16 cellular contexts compared by ENCODE assay signal in the genomic region with DNA sequence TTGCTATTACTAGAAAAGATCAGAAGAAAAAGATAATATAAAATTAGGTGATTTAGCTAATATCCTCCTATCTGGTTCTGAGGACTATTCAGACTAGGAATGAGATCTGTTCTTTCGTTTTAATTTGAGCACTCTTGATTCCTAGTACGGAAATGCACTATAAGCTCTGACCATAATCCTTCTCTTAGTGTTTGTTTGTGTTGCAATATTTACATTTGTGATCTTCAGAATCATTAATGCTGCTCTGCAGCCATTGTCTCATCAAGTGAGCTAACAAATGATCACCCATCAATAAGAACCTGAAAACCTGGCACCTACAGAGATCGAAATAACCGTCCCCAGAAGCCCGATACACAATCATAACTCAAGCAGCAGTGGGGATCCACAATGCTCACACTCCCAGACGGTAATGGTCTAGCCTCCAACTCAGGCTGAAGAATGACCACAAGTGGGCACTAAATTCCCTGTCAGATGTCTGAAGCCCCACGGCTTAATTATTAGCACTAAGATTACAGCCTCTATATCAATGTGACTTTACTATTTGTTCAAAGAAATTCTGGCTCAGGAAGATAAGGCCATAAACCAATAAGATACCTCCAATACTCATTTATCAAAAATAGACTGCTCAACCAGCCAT.
DNase-seq lines count a peak whose midpoint lies in the region; ATAC-seq and TF ChIP-seq lines count a peak whose summit lies in the region.
"Had no signal": no experiment of that assay in that cellular context is flagged by ENCODE, and none has a peak within 500 bp of the region (broad histone marks: within the 10 kb centered on the region; RNA-seq: fewer than 3 reads in every experiment).

No MANE protein-coding gene starts in this region.

- no peak for TF ChIP-seq POLR2A in Peyer's patch (IDR thresholded peaks at IDR 0.05)

- no peaks in the 10 kb centered on the region for H3K27me3 ChIP-seq in GM06990 (replicated peaks; ENCODE audit: control insufficient read depth, insufficient read depth, low read length)
- no peaks in the 10 kb centered on the region for H3K27me3 ChIP-seq in Peyer's patch
- H3K27me3 ChIP-seq: cardiac muscle cell had no signal

- H3K27ac Mint-ChIP-seq in T-helper 17 cell, result no peak overlapping the region
- H3K27ac Mint-ChIP-seq: activated naive CD8-positive, alpha-beta T cell treated with anti-CD3 and anti-CD28 coated beads, Interleukin-2, amount 10 ng/mL, durations not matched to agents 7 days and 5 days; activated T-cell treated with anti-CD3 and anti-CD28 coated beads, Interleukin-2, amount 50 U/mL, for 24 hours had no signal

- H3K4me1 ChIP-seq in Peyer's patch, result peaks cover 0 to 10% (median 0%) of the 10 kb centered on the region in 4 donors
- H3K4me1 ChIP-seq: gastroesophageal sphincter had no signal

- DNase-seq in GM06990 (ENCODE audit: extremely low read depth, insufficient read length), result no peak
- peak; percentile 44 for DNase-seq in NCI-H82 (lab: John Stamatoyannopoulos, UW)
- peak; percentile 2 for DNase-seq in fibroblast of mammary gland (ENCODE audit: low read depth)
- DNase-seq in Peyer's patch, result no peak
- DNase-seq in T-helper 17 cell, result no peak
- no peak for DNase-seq in NCI-H128 (lab: John Stamatoyannopoulos, UW; ENCODE audit: unreplicated experiment)
- DNase-seq: activated naive CD8-positive, alpha-beta T cell treated with anti-CD3 and anti-CD28 coated beads, Interleukin-2, amount 10 ng/mL, durations not matched to agents 7 days and 5 days; activated T-cell treated with anti-CD3 and anti-CD28 coated beads, Interleukin-2, amount 50 U/mL, for 24 hours; NCI-H446; T1000 had no signal

- ATAC-seq in GM21825 (IDR thresholded peaks at IDR 0.05; ENCODE audit: unreplicated experiment), result no peak
- no peak for ATAC-seq in T-helper 17 cell
- ATAC-seq: gastroesophageal sphincter had no signal

- H3K27me3 Mint-ChIP-seq in T-helper 17 cell, result peaks cover 55% of the 10 kb centered on the region

- H3K4me3 Mint-ChIP-seq in T-helper 17 cell, result no peak overlapping the region
- H3K4me3 Mint-ChIP-seq: activated naive CD8-positive, alpha-beta T cell treated with anti-CD3 and anti-CD28 coated beads, Interleukin-2, amount 10 ng/mL, durations not matched to agents 7 days and 5 days; activated T-cell treated with anti-CD3 and anti-CD28 coated beads, Interleukin-2, amount 50 U/mL, for 24 hours; mesothelial cell of epicardium had no signal

- H3K27ac ChIP-seq in 22Rv1, result no peak overlapping the region
- H3K27ac ChIP-seq in Peyer's patch, result no peak overlapping the region
- H3K27ac ChIP-seq: cardiac muscle cell, gastroesophageal sphincter, RWPE1 had no signal

- H3K36me3 ChIP-seq in GM06990 (ENCODE audit: control insufficient read depth, insufficient read depth, low read length) (no peaks in the 10 kb centered on the region), Peyer's patch (no peaks in the 10 kb centered on the region)
- H3K36me3 ChIP-seq: cardiac muscle cell, gastroesophageal sphincter had no signal

- no peak overlapping the region for H3K4me3 ChIP-seq in GM06990 (replicated peaks; ENCODE audit: low read depth, low read length)
- no peak overlapping the region for H3K4me3 ChIP-seq in fibroblast of mammary gland (ENCODE audit: control insufficient read depth, low read depth, low read length)
- no peak overlapping the region for H3K4me3 ChIP-seq in Peyer's patch
- H3K4me3 ChIP-seq: cardiac muscle cell, gastroesophageal sphincter had no signal

- H3K36me3 Mint-ChIP-seq in T-helper 17 cell (ENCODE audit: low read depth), result peaks cover 5% of the 10 kb centered on the region
- H3K36me3 Mint-ChIP-seq: activated naive CD8-positive, alpha-beta T cell treated with anti-CD3 and anti-CD28 coated beads, Interleukin-2, amount 10 ng/mL, durations not matched to agents 7 days and 5 days; mesothelial cell of epicardium had no signal

- H3K9me3 ChIP-seq in Peyer's patch, result no peaks in the 10 kb centered on the region
- H3K9me3 ChIP-seq in T-helper 17 cell (ENCODE audit: control insufficient read depth, low read length, poor library complexity, severe bottlenecking), result no peaks in the 10 kb centered on the region
- H3K9me3 ChIP-seq: gastroesophageal sphincter had no signal

- H3K4me1 Mint-ChIP-seq in T-helper 17 cell, result no peaks in the 10 kb centered on the region
- H3K4me1 Mint-ChIP-seq: activated naive CD8-positive, alpha-beta T cell treated with anti-CD3 and anti-CD28 coated beads, Interleukin-2, amount 10 ng/mL, durations not matched to agents 7 days and 5 days had no signal

- TF ChIP-seq CTCF in 22Rv1 (IDR thresholded peaks at IDR 0.05) (peak; percentile 33), GM06990 (IDR thresholded peaks at IDR 0.05; ENCODE audit: insufficient read depth, low read length, poor library complexity, severe bottlenecking) (peak; percentile 23), fibroblast of mammary gland (conservative IDR thresholded peaks at IDR 0.05; ENCODE audit: control insufficient read depth, insufficient read depth, low read depth, low read length) (no peak), Peyer's patch (IDR thresholded peaks at IDR 0.05) (peak in 3 of 6 experiments; percentile 17 to 27 (median 25))

Comparison
In these comparisons a context has a peak if more than half of its experiments do, and no peak if none do; other contexts are left out.
1. DNase-seq: peak in NCI-H82 (single experiment) and fibroblast of mammary gland (single experiment); none in GM06990 (single experiment), Peyer's patch (0 of 3), T-helper 17 cell (0 of 3) and NCI-H128 (single experiment).